Comparison of ENCODE assay signal across 37 cellular contexts in the genomic region with DNA sequence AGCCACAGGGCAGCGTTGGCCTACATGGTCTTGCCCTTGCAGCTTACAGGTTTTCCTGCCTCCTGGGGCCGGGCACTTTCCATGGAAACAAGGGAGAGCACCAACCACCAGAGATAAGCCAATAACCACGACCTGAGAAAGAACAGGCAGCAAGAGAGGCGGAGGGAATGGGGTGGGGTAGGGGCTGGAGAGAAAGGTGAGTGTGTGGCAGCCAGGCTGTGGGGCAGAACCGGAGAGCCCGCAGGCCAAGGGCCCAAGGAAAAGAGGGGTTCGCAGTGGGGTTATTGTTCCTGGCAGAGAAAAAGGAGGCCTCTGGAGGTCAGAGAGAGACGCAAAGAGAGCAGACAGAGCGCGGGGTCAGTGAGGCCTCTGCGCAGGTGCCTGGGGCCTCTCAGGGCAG. TPM values are rescaled to one million over a fixed set of nuclear protein-coding genes. Genes with fewer than 3 reads are reported as not detected.
"Had no signal": no experiment of that assay in that cellular context is flagged by ENCODE, and none has a peak within 500 bp of the region (broad histone marks: within the 10 kb centered on the region; RNA-seq: fewer than 3 reads in every experiment).

No MANE protein-coding gene starts in this region.

- H3K4me3 ChIP-seq: cardiac muscle cell, Peyer's patch, SJSA1 had no signal

- H3K9ac ChIP-seq: KMS-11 had no signal

- H3K27ac Mint-ChIP-seq: activated CD8-positive, alpha-beta T cell treated with anti-CD3 and anti-CD28 coated beads, Interleukin-2, amount 10 ng/mL, durations not matched to agents 7 days and 5 days; activated naive CD8-positive, alpha-beta T cell treated with anti-CD3 and anti-CD28 coated beads for 36 hours; activated T-helper 1 cell treated with anti-CD3 and anti-CD28 coated beads, Interleukin-12 subunit alpha, Interleukin-12 subunit beta, Interleukin-2, Interleukin-4 antibody, amounts not matched to agents 30 ng/mL and 10 ng/mL and 1 ng/mL, durations not matched to agents 14 hours and 24 hours and 36 hours had no signal

- H3K27ac ChIP-seq: cardiac muscle cell, KMS-11, Peyer's patch, SJSA1, WERI-Rb-1 had no signal

- H3K4me1 Mint-ChIP-seq: activated naive CD8-positive, alpha-beta T cell treated with anti-CD3 and anti-CD28 coated beads for 36 hours; central memory CD8-positive, alpha-beta T cell had no signal

- H3K4me1 ChIP-seq: Peyer's patch, SJSA1 had no signal

- H3K36me3 Mint-ChIP-seq: activated naive CD8-positive, alpha-beta T cell treated with anti-CD3 and anti-CD28 coated beads for 36 hours had no signal

- H3K4me3 Mint-ChIP-seq: activated CD8-positive, alpha-beta T cell treated with anti-CD3 and anti-CD28 coated beads, Interleukin-2, amount 10 ng/mL, durations not matched to agents 7 days and 5 days; activated naive CD8-positive, alpha-beta T cell treated with anti-CD3 and anti-CD28 coated beads for 36 hours; activated T-cell treated with anti-CD3 and anti-CD28 coated beads, Interleukin-2, amount 50 U/mL, for 4 hours; activated T-helper 1 cell treated with anti-CD3 and anti-CD28 coated beads, Interleukin-12 subunit alpha, Interleukin-12 subunit beta, Interleukin-2, Interleukin-4 antibody, amounts not matched to agents 30 ng/mL and 10 ng/mL and 1 ng/mL, durations not matched to agents 14 hours and 24 hours and 36 hours; central memory CD8-positive, alpha-beta T cell had no signal

- ATAC-seq: activated CD8-positive, alpha-beta T cell treated with anti-CD3 and anti-CD28 coated beads, Interleukin-2, amount 10 ng/mL, durations not matched to agents 7 days and 5 days; activated T-cell treated with anti-CD3 and anti-CD28 coated beads, Interleukin-2, amount 50 U/mL, for 4 hours; PC-3 had no signal

- H3K9me3 Mint-ChIP-seq: activated naive CD8-positive, alpha-beta T cell treated with anti-CD3 and anti-CD28 coated beads for 36 hours; activated T-cell treated with anti-CD3 and anti-CD28 coated beads, Interleukin-2, amount 50 U/mL, for 4 hours; activated T-helper 1 cell treated with anti-CD3 and anti-CD28 coated beads, Interleukin-12 subunit alpha, Interleukin-12 subunit beta, Interleukin-2, Interleukin-4 antibody, amounts not matched to agents 30 ng/mL and 10 ng/mL and 1 ng/mL, durations not matched to agents 14 hours and 24 hours and 36 hours; central memory CD8-positive, alpha-beta T cell had no signal

- H3K9me3 ChIP-seq: Peyer's patch, SJSA1 had no signal

- H3K27me3 ChIP-seq: cardiac muscle cell, Peyer's patch, SJSA1 had no signal

- H3K27me3 Mint-ChIP-seq: activated naive CD8-positive, alpha-beta T cell treated with anti-CD3 and anti-CD28 coated beads for 36 hours; central memory CD8-positive, alpha-beta T cell had no signal

- DNase-seq: activated CD4-positive, alpha-beta T cell treated with anti-CD3 and anti-CD28 coated beads for 1 hour; activated CD4-positive, alpha-beta T cell treated with anti-CD3 and anti-CD28 coated beads for 48 hours; activated CD4-positive, alpha-beta T cell treated with anti-CD3 and anti-CD28 coated beads, Interleukin-2, amount 50 U/mL, for 4 hours; activated CD4-positive, CD25-positive, alpha-beta regulatory T cell; activated CD8-positive, alpha-beta T cell treated with anti-CD3 and anti-CD28 coated beads, Interleukin-2, amount 10 ng/mL, durations not matched to agents 7 days and 5 days; activated gamma-delta T cell treated with Interleukin-2 at 50 U/mL for 16 hours; activated naive CD4-positive, alpha-beta T cell treated with anti-CD3 and anti-CD28 coated beads, Interleukin-2, amount 50 U/mL, for 16 hours; activated naive CD8-positive, alpha-beta T cell treated with anti-CD3 and anti-CD28 coated beads for 36 hours; activated T-cell treated with anti-CD3 and anti-CD28 coated beads for 4 hours; activated T-cell treated with anti-CD3 and anti-CD28 coated beads, Interleukin-2, amount 50 U/mL, for 4 hours; amniotic stem cell; aorta; MM.1S; MV-4-11; NCI-H1092; NCI-H1436 treated with DMSO at 0.1 percent for 48 hours; NCI-H1694 treated with DMSO at 0.1 percent for 48 hours; NCI-H2029; NCI-H345; NCI-H510A; NCI-H526; NCI-H748 treated with DMSO at 0.1 percent for 48 hours; NK-92 treated with Interleukin-12 subunit alpha and Interleukin-12 subunit beta, amount 100 ng/mL, for 24 hours; PC-3; RPMI8226; SHP77 treated with DMSO at 0.1 percent for 48 hours; SW 1271; T-helper 1 cell; T1000; WERI-Rb-1 had no signal

- H3K36me3 ChIP-seq: cardiac muscle cell, Peyer's patch, SJSA1, WERI-Rb-1 had no signal

- H3K4me2 ChIP-seq: KMS-11 had no signal

RNA-seq across cellular contexts. Expression of a gene that starts 33.2 kb away (rescaled TPM):
- total RNA-seq: activated CD8-positive, alpha-beta T cell treated with anti-CD3 and anti-CD28 coated beads, Interleukin-2, amount 10 ng/mL, durations not matched to agents 7 days and 5 days; activated naive CD8-positive, alpha-beta T cell treated with anti-CD3 and anti-CD28 coated beads for 36 hours; activated T-cell treated with anti-CD3 and anti-CD28 coated beads, Interleukin-2, amount 50 U/mL, for 4 hours; activated T-helper 1 cell treated with anti-CD3 and anti-CD28 coated beads, Interleukin-12 subunit alpha, Interleukin-12 subunit beta, Interleukin-2, Interleukin-4 antibody, amounts not matched to agents 30 ng/mL and 10 ng/mL and 1 ng/mL, durations not matched to agents 14 hours and 24 hours and 36 hours; aorta; PC-3; Peyer's patch; SJSA1; T-helper 2 cell treated with Interferon-gamma antibody and Interleukin-4, amounts not matched to agents 100 ng/mL and 5 ng/mL, for 36 hours had no signal
- polyA plus RNA-seq: cardiac muscle cell had no signal

RNA-seq across cellular contexts. Expression of a gene that starts 46.6 kb away (rescaled TPM):
- total RNA-seq: activated T-helper 1 cell treated with anti-CD3 and anti-CD28 coated beads, Interleukin-12 subunit alpha, Interleukin-12 subunit beta, Interleukin-2, Interleukin-4 antibody, amounts not matched to agents 30 ng/mL and 10 ng/mL and 1 ng/mL, durations not matched to agents 14 hours and 24 hours and 36 hours; PC-3; SJSA1; T-helper 2 cell treated with Interferon-gamma antibody and Interleukin-4, amounts not matched to agents 100 ng/mL and 5 ng/mL, for 36 hours had no signal
- polyA plus RNA-seq: aorta had no signal
